In genomic region chr4:145815027-145815612, GRCh38 we compare ENCODE assay signal across 27 cellular contexts.
DNase-seq lines count a peak whose midpoint lies in the region; ATAC-seq and TF ChIP-seq lines count a peak whose summit lies in the region.
"Had no signal": no experiment of that assay in that cellular context is flagged by ENCODE, and none has a peak within 500 bp of the region (broad histone marks: within the 10 kb centered on the region; RNA-seq: fewer than 3 reads in every experiment).

No MANE protein-coding gene starts in this region.

- no TSS peak for BruUV-seq in IMR-90 (replicated peaks; lab: Mats Ljungman, UMichigan)

- POLR2A ChIA-PET in IMR-90 (lab: Charles Lee; ENCODE audit: unreplicated experiment), result no interaction called here

- no peak overlapping the region for H3K4me3 Mint-ChIP-seq in activated naive CD4-positive, alpha-beta T cell treated with anti-CD3 and anti-CD28 coated beads, Interleukin-2, amount 50 U/mL, for 24 hours
- H3K4me3 Mint-ChIP-seq in activated naive CD4-positive, alpha-beta T cell treated with anti-CD3 and anti-CD28 coated beads for 36 hours, result no peak overlapping the region
- peak overlapping the region; percentile 26 for H3K4me3 Mint-ChIP-seq in activated T-helper 2 cell treated with anti-CD3 and anti-CD28 coated beads, Interferon-gamma antibody, Interleukin-2, Interleukin-4, amounts not matched to agents 10 μg/mL and 5 μg/mL and 100 μg/mL, durations not matched to agents 14 hours and 24 hours and 36 hours (ENCODE audit: low read depth)
- H3K4me3 Mint-ChIP-seq in stimulated activated effector memory CD8-positive, alpha-beta T cell treated with anti-CD3 and anti-CD28 coated beads, Interleukin-12 subunit alpha, Interleukin-12 subunit beta, amount 100 ng/mL, for 72 hours, result no peak overlapping the region
- H3K4me3 Mint-ChIP-seq in GM23338, result no peak overlapping the region
- H3K4me3 Mint-ChIP-seq: activated CD8-positive, alpha-beta memory T cell treated with anti-CD3 and anti-CD28 coated beads, Interleukin-2, amount 10 ng/mL, durations not matched to agents 7 days and 5 days; central memory CD8-positive, alpha-beta T cell; dendritic cell treated with granulocyte-macrophage colony-stimulating factor and Interleukin-4, amounts not matched to agents 40 ng/mL and 50 ng/mL, for 4 days; endodermal cell had no signal

- TF ChIP-seq CTCF in IMR-90 (conservative IDR thresholded peaks at IDR 0.05; ENCODE audit: low read depth, low read length) (no peak), GM23338 (conservative IDR thresholded peaks at IDR 0.05; ENCODE audit: low read depth in 2 of 2) (no peak), ovary (IDR thresholded peaks at IDR 0.05) (no peak)

- H2AK9ac ChIP-seq in IMR-90 (replicated peaks; ENCODE audit: low read depth, low read length, poor library complexity), result peak overlapping the region; percentile 47

- H3K9me3 Mint-ChIP-seq in activated naive CD4-positive, alpha-beta T cell treated with anti-CD3 and anti-CD28 coated beads, Interleukin-2, amount 50 U/mL, for 24 hours, result peaks cover 5% of the 10 kb centered on the region
- peaks cover 2% of the 10 kb centered on the region for H3K9me3 Mint-ChIP-seq in activated naive CD4-positive, alpha-beta T cell treated with anti-CD3 and anti-CD28 coated beads for 36 hours
- peaks cover 10% of the 10 kb centered on the region for H3K9me3 Mint-ChIP-seq in activated T-helper 2 cell treated with anti-CD3 and anti-CD28 coated beads, Interferon-gamma antibody, Interleukin-2, Interleukin-4, amounts not matched to agents 10 μg/mL and 5 μg/mL and 100 μg/mL, durations not matched to agents 14 hours and 24 hours and 36 hours
- no peaks in the 10 kb centered on the region for H3K9me3 Mint-ChIP-seq in stimulated activated effector memory CD8-positive, alpha-beta T cell treated with anti-CD3 and anti-CD28 coated beads, Interleukin-12 subunit alpha, Interleukin-12 subunit beta, amount 100 ng/mL, for 72 hours
- H3K9me3 Mint-ChIP-seq in GM23338, result peaks cover 12% of the 10 kb centered on the region
- H3K9me3 Mint-ChIP-seq: central memory CD8-positive, alpha-beta T cell had no signal

- H2BK15ac ChIP-seq in IMR-90 (ENCODE audit: low read depth, low read length), result peak overlapping the region; percentile 45; the same call in 1 of the 3 replicates

- no peak for DNase-seq in activated naive CD4-positive, alpha-beta T cell treated with anti-CD3 and anti-CD28 coated beads for 36 hours
- DNase-seq in IMR-90, result no peak
- no peak for DNase-seq in activated T-helper 2 cell treated with anti-CD3 and anti-CD28 coated beads, Interferon-gamma antibody, Interleukin-2, Interleukin-4, amounts not matched to agents 10 μg/mL and 5 μg/mL and 100 μg/mL, durations not matched to agents 14 hours and 24 hours and 36 hours (ENCODE audit: low spot score)
- DNase-seq in stimulated activated effector memory CD8-positive, alpha-beta T cell treated with anti-CD3 and anti-CD28 coated beads, Interleukin-12 subunit alpha, Interleukin-12 subunit beta, amount 100 ng/mL, for 72 hours (ENCODE audit: low spot score in 2 of 2), result no peak
- DNase-seq in GM23338 (ENCODE audit: low spot score), result no peak
- no peak for DNase-seq in ovary
- DNase-seq: activated CD8-positive, alpha-beta memory T cell treated with anti-CD3 and anti-CD28 coated beads, Interleukin-2, amount 10 ng/mL, durations not matched to agents 7 days and 5 days; activated effector memory CD4-positive, alpha-beta T cell treated with Interleukin-2 at 50 U/mL for 16 hours; body of pancreas; DMS 273 treated with DMSO at 0.1 percent for 48 hours; endodermal cell; head of caudate nucleus; islet precursor cell; KBM-7; left lung; mesenchymal stem cell; NCI-H1092; NCI-H1694; pancreas; SJCRH30; substantia nigra; trophoblast cell had no signal

- peak overlapping the region; percentile 90 for H2BK120ac ChIP-seq in IMR-90 (ENCODE audit: low read depth, low read length)

- H2AK5ac ChIP-seq in IMR-90 (ENCODE audit: low read depth, low read length), result peak overlapping the region; percentile 94

- no CpG with 5 or more reads among the region's 1 CpG for WGBS in IMR-90 (ENCODE audit: extremely low coverage in 2 of 2, insufficient read length in 1 of 2), 2 experiments
- 91 to 97% (median 92%) methylated on average over 1 of the region's 1 CpG for WGBS in ovary, 3 donors

- no peaks in the 10 kb centered on the region for H3F3A ChIP-seq in GM23338 (replicated peaks; ENCODE audit: low read depth)

- H3K4me1 Mint-ChIP-seq in activated naive CD4-positive, alpha-beta T cell treated with anti-CD3 and anti-CD28 coated beads, Interleukin-2, amount 50 U/mL, for 24 hours, result peaks cover 13% of the 10 kb centered on the region
- H3K4me1 Mint-ChIP-seq in activated naive CD4-positive, alpha-beta T cell treated with anti-CD3 and anti-CD28 coated beads for 36 hours (ENCODE audit: low read depth), result peaks cover 13% of the 10 kb centered on the region
- peaks cover 50% of the 10 kb centered on the region for H3K4me1 Mint-ChIP-seq in activated T-helper 2 cell treated with anti-CD3 and anti-CD28 coated beads, Interferon-gamma antibody, Interleukin-2, Interleukin-4, amounts not matched to agents 10 μg/mL and 5 μg/mL and 100 μg/mL, durations not matched to agents 14 hours and 24 hours and 36 hours (ENCODE audit: low read depth)
- H3K4me1 Mint-ChIP-seq in stimulated activated effector memory CD8-positive, alpha-beta T cell treated with anti-CD3 and anti-CD28 coated beads, Interleukin-12 subunit alpha, Interleukin-12 subunit beta, amount 100 ng/mL, for 72 hours, result peaks cover 15% of the 10 kb centered on the region
- H3K4me1 Mint-ChIP-seq in GM23338, result peaks cover 3% of the 10 kb centered on the region; the same call in 2 of the 3 replicates
- H3K4me1 Mint-ChIP-seq: central memory CD8-positive, alpha-beta T cell; endodermal cell had no signal

- H3K4me3 ChIP-seq in IMR-90 (ENCODE audit: insufficient read depth, low read depth, low read length), result no peak overlapping the region
- H3K4me3 ChIP-seq in GM23338, result no peak overlapping the region
- no peak overlapping the region for H3K4me3 ChIP-seq in ovary
- H3K4me3 ChIP-seq: BLaER1, body of pancreas, esophagus muscularis mucosa, left lung, pancreas, SJCRH30 had no signal

- H3K4ac ChIP-seq in IMR-90 (ENCODE audit: low read depth, low read length), result peak overlapping the region; percentile 75

- peak overlapping the region; percentile 38; the same call in 1 of the 2 replicates for H3K56ac ChIP-seq in IMR-90 (ENCODE audit: extremely low read depth, insufficient read depth, low read length)

- CTCF ChIA-PET in activated naive CD4-positive, alpha-beta T cell treated with anti-CD3 and anti-CD28 coated beads for 36 hours (lab: Charles Lee), result no interaction called here
- CTCF ChIA-PET in IMR-90 (lab: Yijun Ruan, JAX), result no interaction called here

- peaks cover 8 to 18% of the 10 kb centered on the region in 2 experiments for H3K79me1 ChIP-seq in IMR-90 (ENCODE audit: low read depth in 1 of 2, low read length in 2 of 2)

- dilution Hi-C loops in IMR-90 (cut with HindIII; ENCODE audit: low sequenced_read_pairs, unreplicated experiment), result no loop called here

- H3K4me2 ChIP-seq in IMR-90 (ENCODE audit: low read depth, low read length), result no peak overlapping the region
- no peak overlapping the region for H3K4me2 ChIP-seq in GM23338
- H3K4me2 ChIP-seq: BLaER1 had no signal

- H4K8ac ChIP-seq in IMR-90 (ENCODE audit: low read depth in 2 of 2, low read length in 2 of 2), result peak overlapping the region; percentile 44 to 86

- peak overlapping the region; percentile 52 for H3K27ac Mint-ChIP-seq in activated naive CD4-positive, alpha-beta T cell treated with anti-CD3 and anti-CD28 coated beads, Interleukin-2, amount 50 U/mL, for 24 hours
- no peak overlapping the region for H3K27ac Mint-ChIP-seq in activated naive CD4-positive, alpha-beta T cell treated with anti-CD3 and anti-CD28 coated beads for 36 hours
- H3K27ac Mint-ChIP-seq in activated T-helper 2 cell treated with anti-CD3 and anti-CD28 coated beads, Interferon-gamma antibody, Interleukin-2, Interleukin-4, amounts not matched to agents 10 μg/mL and 5 μg/mL and 100 μg/mL, durations not matched to agents 14 hours and 24 hours and 36 hours, result peak overlapping the region; percentile 92
- H3K27ac Mint-ChIP-seq in stimulated activated effector memory CD8-positive, alpha-beta T cell treated with anti-CD3 and anti-CD28 coated beads, Interleukin-12 subunit alpha, Interleukin-12 subunit beta, amount 100 ng/mL, for 72 hours, result peak overlapping the region; percentile 60
- no peak overlapping the region for H3K27ac Mint-ChIP-seq in GM23338
- H3K27ac Mint-ChIP-seq: activated CD8-positive, alpha-beta memory T cell treated with anti-CD3 and anti-CD28 coated beads, Interleukin-2, amount 10 ng/mL, durations not matched to agents 7 days and 5 days; endodermal cell had no signal

- peak overlapping the region; percentile 52 for H4K5ac ChIP-seq in IMR-90 (ENCODE audit: low read depth, low read length)

- peak overlapping the region; percentile 68 for H3K18ac ChIP-seq in IMR-90 (ENCODE audit: low read depth, low read length)

- TF ChIP-seq EP300 in ovary (IDR thresholded peaks at IDR 0.05), result no peak

- peak overlapping the region; percentile 91 for H3K27ac ChIP-seq in IMR-90 (ENCODE audit: insufficient read depth, low read length)
- H3K27ac ChIP-seq in GM23338 (ENCODE audit: low read depth), result no peak overlapping the region
- no peak overlapping the region for H3K27ac ChIP-seq in ovary
- H3K27ac ChIP-seq: BLaER1, body of pancreas, esophagus muscularis mucosa, left lung, pancreas, SJCRH30 had no signal

- peak overlapping the region; percentile 62 for H4K91ac ChIP-seq in IMR-90 (ENCODE audit: insufficient read depth, low read depth, low read length)

- TF ChIP-seq RAD21 in IMR-90 (IDR thresholded peaks at IDR 0.05; ENCODE audit: low read length), result no peak

- peak overlapping the region; percentile 96 for H2BK5ac ChIP-seq in IMR-90 (ENCODE audit: low read depth, low read length, poor library complexity, severe bottlenecking)

- H3K27me3 ChIP-seq in IMR-90 (ENCODE audit: control insufficient read depth, insufficient read depth, low read length) (no peaks in the 10 kb centered on the region), GM23338 (ENCODE audit: insufficient read depth) (no peaks in the 10 kb centered on the region), ovary (no peaks in the 10 kb centered on the region)
- H3K27me3 ChIP-seq: BLaER1, body of pancreas, esophagus muscularis mucosa, left lung, pancreas, SJCRH30 had no signal

- no peak for TF ChIP-seq POLR2A in IMR-90 (IDR thresholded peaks at IDR 0.05; ENCODE audit: low read depth, low read length)
- TF ChIP-seq POLR2A in ovary (IDR thresholded peaks at IDR 0.05), result no peak

- peak overlapping the region; percentile 86 for H3K14ac ChIP-seq in IMR-90 (replicated peaks; ENCODE audit: low read depth, low read length)

- H3K23ac ChIP-seq in IMR-90 (ENCODE audit: low read depth, low read length), result peak overlapping the region; percentile 66; the same call in 1 of the 2 replicates

- peaks cover 4% of the 10 kb centered on the region for H3K9me2 ChIP-seq in GM23338 (ENCODE audit: insufficient read depth)

- peaks cover 51% of the 10 kb centered on the region for H3K36me3 Mint-ChIP-seq in activated naive CD4-positive, alpha-beta T cell treated with anti-CD3 and anti-CD28 coated beads, Interleukin-2, amount 50 U/mL, for 24 hours
- peaks cover 67% of the 10 kb centered on the region for H3K36me3 Mint-ChIP-seq in activated naive CD4-positive, alpha-beta T cell treated with anti-CD3 and anti-CD28 coated beads for 36 hours (ENCODE audit: low read depth)
- H3K36me3 Mint-ChIP-seq in activated T-helper 2 cell treated with anti-CD3 and anti-CD28 coated beads, Interferon-gamma antibody, Interleukin-2, Interleukin-4, amounts not matched to agents 10 μg/mL and 5 μg/mL and 100 μg/mL, durations not matched to agents 14 hours and 24 hours and 36 hours (ENCODE audit: low read depth), result peaks cover 92% of the 10 kb centered on the region
- peaks cover 43% of the 10 kb centered on the region for H3K36me3 Mint-ChIP-seq in stimulated activated effector memory CD8-positive, alpha-beta T cell treated with anti-CD3 and anti-CD28 coated beads, Interleukin-12 subunit alpha, Interleukin-12 subunit beta, amount 100 ng/mL, for 72 hours
- peaks cover 81% of the 10 kb centered on the region for H3K36me3 Mint-ChIP-seq in GM23338 (ENCODE audit: low read depth)

- intact Hi-C loops in activated naive CD4-positive, alpha-beta T cell treated with anti-CD3 and anti-CD28 coated beads for 36 hours (cut with micrococcal nuclease), result no loop called here
- intact Hi-C loops in IMR-90 (cut with micrococcal nuclease), result loop anchor here (5.0 kb wide), 1 partner anchor 198 kb away; the partner anchor contains the start of gene MMAA
- intact Hi-C loops in activated T-helper 2 cell treated with anti-CD3 and anti-CD28 coated beads, Interferon-gamma antibody, Interleukin-2, Interleukin-4, amounts not matched to agents 10 μg/mL and 5 μg/mL and 100 μg/mL, durations not matched to agents 14 hours and 24 hours and 36 hours (cut with micrococcal nuclease), result loop anchor here (1.0 to 10.0 kb wide), 2 partner anchors 14 to 510 kb away; no protein-coding TSS in a partner anchor
- intact Hi-C loops in ovary (cut with DNase I), result no loop called here

- no peaks in the 10 kb centered on the region for H3K27me3 Mint-ChIP-seq in activated naive CD4-positive, alpha-beta T cell treated with anti-CD3 and anti-CD28 coated beads, Interleukin-2, amount 50 U/mL, for 24 hours
- no peaks in the 10 kb centered on the region for H3K27me3 Mint-ChIP-seq in activated naive CD4-positive, alpha-beta T cell treated with anti-CD3 and anti-CD28 coated beads for 36 hours (ENCODE audit: low read depth)
- no peaks in the 10 kb centered on the region for H3K27me3 Mint-ChIP-seq in activated T-helper 2 cell treated with anti-CD3 and anti-CD28 coated beads, Interferon-gamma antibody, Interleukin-2, Interleukin-4, amounts not matched to agents 10 μg/mL and 5 μg/mL and 100 μg/mL, durations not matched to agents 14 hours and 24 hours and 36 hours (ENCODE audit: low read depth)
- peaks cover 2% of the 10 kb centered on the region for H3K27me3 Mint-ChIP-seq in GM23338 (ENCODE audit: insufficient read depth, low read depth, poor library complexity)
- H3K27me3 Mint-ChIP-seq: activated CD8-positive, alpha-beta memory T cell treated with anti-CD3 and anti-CD28 coated beads, Interleukin-2, amount 10 ng/mL, durations not matched to agents 7 days and 5 days; central memory CD8-positive, alpha-beta T cell; dendritic cell treated with granulocyte-macrophage colony-stimulating factor and Interleukin-4, amounts not matched to agents 40 ng/mL and 50 ng/mL, for 4 days had no signal

- H3K9ac ChIP-seq in IMR-90 (ENCODE audit: low read depth, low read length), result no peak overlapping the region; the same call in 1 of the 2 replicates
- H3K9ac ChIP-seq: BLaER1 had no signal

- peaks cover 12% of the 10 kb centered on the region for H3K9me1 ChIP-seq in IMR-90 (ENCODE audit: insufficient read depth, low read length)

- H3K9me3 ChIP-seq in IMR-90 (ENCODE audit: control insufficient read depth, insufficient read depth, low read length) (no peaks in the 10 kb centered on the region), ovary (no peaks in the 10 kb centered on the region)
- H3K9me3 ChIP-seq: body of pancreas, esophagus muscularis mucosa, pancreas, SJCRH30 had no signal

- H4K20me1 ChIP-seq in IMR-90 (ENCODE audit: insufficient read depth, low read length) (no peaks in the 10 kb centered on the region), GM23338 (replicated peaks; ENCODE audit: insufficient read depth) (0 out of 2 replicates have a peak, but pooled peaks cover 3% of the 10 kb centered on the region)
- H4K20me1 ChIP-seq: BLaER1 had no signal

- H3K36me3 ChIP-seq in IMR-90 (ENCODE audit: control insufficient read depth, insufficient read depth, low read length) (peaks cover 14% of the 10 kb centered on the region), GM23338 (ENCODE audit: insufficient read depth) (peaks cover 23% of the 10 kb centered on the region; the same call in 1 of the 2 replicates), ovary (no peaks in the 10 kb centered on the region)
- H3K36me3 ChIP-seq: left lung, pancreas had no signal

- ATAC-seq in IMR-90 (ENCODE audit: low read depth), result peak; percentile 32
- ATAC-seq in stimulated activated effector memory CD8-positive, alpha-beta T cell treated with anti-CD3 and anti-CD28 coated beads, Interleukin-12 subunit alpha, Interleukin-12 subunit beta, amount 100 ng/mL, for 72 hours, result peak; percentile 44
- ATAC-seq in GM23338, result no peak
- ATAC-seq: activated CD8-positive, alpha-beta memory T cell treated with anti-CD3 and anti-CD28 coated beads, Interleukin-2, amount 10 ng/mL, durations not matched to agents 7 days and 5 days; body of pancreas; left lung; pancreas had no signal

- no peaks in the 10 kb centered on the region; the same call in 1 of the 2 replicates for H3K79me2 ChIP-seq in GM23338 (replicated peaks; ENCODE audit: insufficient read depth)

- H2BK20ac ChIP-seq in IMR-90 (ENCODE audit: low read depth, low read length), result peak overlapping the region; percentile 92

- H3K4me1 ChIP-seq in IMR-90 (ENCODE audit: control insufficient read depth, insufficient read depth, low read length), result peaks cover 17% of the 10 kb centered on the region
- no peaks in the 10 kb centered on the region; the same call in 1 of the 2 replicates for H3K4me1 ChIP-seq in GM23338 (ENCODE audit: insufficient read depth)
- no peaks in the 10 kb centered on the region for H3K4me1 ChIP-seq in ovary (ENCODE audit: insufficient read depth)
- H3K4me1 ChIP-seq: BLaER1, body of pancreas, left lung, pancreas, SJCRH30 had no signal

- in situ Hi-C loops in IMR-90 (cut with MboI; ENCODE audit: low sequenced_read_pairs), result no loop called here

- H2AFZ ChIP-seq in IMR-90 (replicated peaks; ENCODE audit: low read length, poor library complexity) (no peak overlapping the region), GM23338 (no peak overlapping the region)

Comparison
In these comparisons a context has a peak if more than half of its experiments do, and no peak if none do; other contexts are left out.
1. H3K27ac Mint-ChIP-seq: peak in activated naive CD4-positive, alpha-beta T cell treated with anti-CD3 and anti-CD28 coated beads, Interleukin-2, amount 50 U/mL, for 24 hours (single experiment), activated T-helper 2 cell treated with anti-CD3 and anti-CD28 coated beads, Interferon-gamma antibody, Interleukin-2, Interleukin-4, amounts not matched to agents 10 μg/mL and 5 μg/mL and 100 μg/mL, durations not matched to agents 14 hours and 24 hours and 36 hours (single experiment) and stimulated activated effector memory CD8-positive, alpha-beta T cell treated with anti-CD3 and anti-CD28 coated beads, Interleukin-12 subunit alpha, Interleukin-12 subunit beta, amount 100 ng/mL, for 72 hours (single experiment); none in activated naive CD4-positive, alpha-beta T cell treated with anti-CD3 and anti-CD28 coated beads for 36 hours (single experiment) and GM23338 (single experiment).
2. intact Hi-C loops: an anchor here in IMR-90 (5.0 kb wide) and activated T-helper 2 cell treated with anti-CD3 and anti-CD28 coated beads, Interferon-gamma antibody, Interleukin-2, Interleukin-4, amounts not matched to agents 10 μg/mL and 5 μg/mL and 100 μg/mL, durations not matched to agents 14 hours and 24 hours and 36 hours (1.0 to 10.0 kb wide); none called in activated naive CD4-positive, alpha-beta T cell treated with anti-CD3 and anti-CD28 coated beads for 36 hours and ovary.